ENCODE assay signal across 13 cellular contexts in genomic region chr1:13814131-13814530, GRCh38.
A peak's percentile ranks its signal among the peaks of the same experiment; 100 is the strongest.
DNase-seq lines count a peak whose midpoint lies in the region; ATAC-seq, FAIRE-seq and TF ChIP-seq lines count a peak whose summit lies in the region.
"Had no signal": no experiment of that assay in that cellular context is flagged by ENCODE, and none has a peak within 500 bp of the region (broad histone marks: within the 10 kb centered on the region; RNA-seq: fewer than 3 reads in every experiment).

No MANE protein-coding gene starts in this region.

- no peak overlapping the region for H3K14ac ChIP-seq in H1 (ENCODE audit: insufficient read length)

- H3K23ac ChIP-seq in H1 (ENCODE audit: insufficient read length) = no peak overlapping the region

- POLR2A ChIA-PET in H1 (lab: Charles Lee; ENCODE audit: partially characterized antibody) = no interaction called here

- H3K27me3 ChIP-seq in heart right ventricle = no peaks in the 10 kb centered on the region
- H3K27me3 ChIP-seq in H1 (replicated peaks in 1 of 4; ENCODE audit: control insufficient read depth in 3 of 4, extremely low read depth in 1 of 4, insufficient read depth in 3 of 4, low read length in 3 of 4) = no peaks in the 10 kb centered on the region; a peak in 1 of 7 replicates
- H3K27me3 ChIP-seq in testis = no peaks in the 10 kb centered on the region
- H3K27me3 ChIP-seq: BLaER1 treated with 17β-estradiol and CSF1 and Interleukin-3, amounts not matched to agents 10 nM and 100 nM had no signal

- ATAC-seq in left ventricle myocardium superior (peak; percentile 39), heart right ventricle (no peak), GM21367 (IDR thresholded peaks at IDR 0.05; ENCODE audit: unreplicated experiment) (no peak), HG03342 (IDR thresholded peaks at IDR 0.05; ENCODE audit: unreplicated experiment) (no peak)

- H2AK5ac ChIP-seq in H1 (ENCODE audit: low read depth, low read length) = no peak overlapping the region

- H2BK12ac ChIP-seq in H1 (ENCODE audit: low read depth, low read length) = no peak overlapping the region

- no peak overlapping the region for H3K56ac ChIP-seq in H1 (replicated peaks; ENCODE audit: insufficient read length, low read depth, low read length)

- no peaks in the 10 kb centered on the region for H3K79me1 ChIP-seq in H1 (ENCODE audit: low read depth, low read length)

- no peak overlapping the region for H3K9ac ChIP-seq in H1 (replicated peaks in 1 of 4; ENCODE audit: extremely low read depth in 1 of 4, low read depth in 3 of 4, low read length in 3 of 4)
- H3K9ac ChIP-seq: BLaER1 treated with 17β-estradiol and CSF1 and Interleukin-3, amounts not matched to agents 10 nM and 100 nM had no signal

- TF ChIP-seq POLR2A in H1 (IDR thresholded peaks at IDR 0.05; ENCODE audit: control extremely low read depth in 1 of 2, low read depth in 2 of 2, low read length in 2 of 2) (no peak), testis (IDR thresholded peaks at IDR 0.05) (no peak)

- H3K4me1 ChIP-seq in heart right ventricle (peaks cover 0 to 3% (median 0%) of the 10 kb centered on the region in 9 donors), H1 (replicated peaks in 1 of 4; ENCODE audit: control insufficient read depth in 3 of 4, insufficient read depth in 4 of 4, low read length in 3 of 4) (no peaks in the 10 kb centered on the region), testis (peaks cover 17% of the 10 kb centered on the region)

- H4K8ac ChIP-seq in H1 (ENCODE audit: extremely low read depth, insufficient read depth, low read length) = peak overlapping the region; percentile 84; the same call in 1 of the 2 replicates

- WGBS in heart right ventricle, 2 donors = 81% methylated on average over 7 of the region's 7 CpGs
- WGBS in H1 (ENCODE audit: extremely low coverage in 1 of 2, insufficient coverage in 1 of 2, insufficient read length in 1 of 2, insufficient replicate concordance in 2 of 2, low coverage in 1 of 2, low lambda C conversion rate in 2 of 2, missing lambda C conversion rate in 1 of 2), 2 experiments = 92% methylated on average over 7 of the region's 7 CpGs; no CpG with 5 or more reads in 1 of the 2 experiments
- WGBS in testis, 2 donors = 27 to 43% methylated on average over 6 to 7 of the region's 7 CpGs

- no peak for TF ChIP-seq RAD21 in H1 (IDR thresholded peaks at IDR 0.05 in 1 of 2, conservative IDR thresholded peaks at IDR 0.05 in 1 of 2; ENCODE audit: low read depth in 2 of 2, low read length in 2 of 2)

- H4K20me1 ChIP-seq in H1 (replicated peaks in 1 of 2; ENCODE audit: control insufficient read depth in 1 of 2, insufficient read depth in 2 of 2, low read length in 2 of 2) = no peaks in the 10 kb centered on the region

- H4K5ac ChIP-seq in H1 (ENCODE audit: insufficient read length, low read depth, low read length) = no peak overlapping the region

- intact Hi-C loops in left ventricle myocardium superior (cut with micrococcal nuclease) (no loop called here), heart right ventricle (cut with DNase I) (loop anchor here in 4 of 10 donors (5.0 to 10.0 kb wide), 2 partner anchors 147 to 149 kb away; no protein-coding TSS in a partner anchor), testis (cut with DNase I; ENCODE audit: low total_unique reads) (no loop called here)

- DNase-seq in left ventricle myocardium superior (no peak), heart right ventricle (no peak), H1 (ENCODE audit: low read depth in 1 of 2, low spot score in 2 of 2) (no peak), testis (peak; percentile 90)
- DNase-seq: Calu3, DMS79 treated with DMSO at 0.1 percent for 48 hours, GF-D8, GOT3, IMR-90 had no signal

- peak overlapping the region; percentile 45; the same call in 1 of the 2 replicates for H2AFZ ChIP-seq in H1 (ENCODE audit: low read length)

- H2BK120ac ChIP-seq in H1 (replicated peaks; ENCODE audit: low read depth, low read length) = no peak overlapping the region

- no peak overlapping the region for H2BK5ac ChIP-seq in H1 (ENCODE audit: low read depth, low read length)

- H3K4me2 ChIP-seq in H1 (ENCODE audit: insufficient read depth in 1 of 2, low read depth in 2 of 2, low read length in 2 of 2) = no peak overlapping the region
- H3K4me2 ChIP-seq: BLaER1 treated with 17β-estradiol and CSF1 and Interleukin-3, amounts not matched to agents 10 nM and 100 nM had no signal

- TF ChIP-seq CTCF in heart right ventricle (IDR thresholded peaks at IDR 0.05) (no peak), H1 (IDR thresholded peaks at IDR 0.05; ENCODE audit: control extremely low read depth in 1 of 3, insufficient read depth in 1 of 3, low read depth in 1 of 3, low read length in 3 of 3) (no peak), testis (IDR thresholded peaks at IDR 0.05) (no peak)

- H3K4ac ChIP-seq in H1 (replicated peaks; ENCODE audit: insufficient read length, low read depth, low read length) = no peak overlapping the region

- no peak overlapping the region for H3K4me3 ChIP-seq in heart right ventricle
- H3K4me3 ChIP-seq in H1 (ENCODE audit: extremely low read depth in 1 of 4, insufficient read depth in 2 of 4, low read depth in 3 of 4, low read length in 4 of 4) = no peak overlapping the region
- H3K4me3 ChIP-seq in testis = no peak overlapping the region
- H3K4me3 ChIP-seq: BLaER1 treated with 17β-estradiol and CSF1 and Interleukin-3, amounts not matched to agents 10 nM and 100 nM had no signal

- H2BK20ac ChIP-seq in H1 (ENCODE audit: low read length) = no peak overlapping the region

- H3K18ac ChIP-seq in H1 (ENCODE audit: extremely low read depth, low read length) = no peak overlapping the region

- 0 out of 2 replicates have a peak overlapping the region, but pooled peaks have one; percentile 61 for H2BK15ac ChIP-seq in H1 (ENCODE audit: low read length)

- H3K9me3 ChIP-seq in heart right ventricle (no peaks in the 10 kb centered on the region), H1 (ENCODE audit: insufficient read depth in 2 of 2, low read depth in 1 of 2, low read length in 1 of 2) (no peaks in the 10 kb centered on the region), testis (no peaks in the 10 kb centered on the region)
- H3K9me3 ChIP-seq: BLaER1 treated with 17β-estradiol and CSF1 and Interleukin-3, amounts not matched to agents 10 nM and 100 nM had no signal

- no peak for FAIRE-seq in H1 (lab: Jason Lieb, UNC)
- FAIRE-seq: HTR-8/SVneo had no signal

- no peaks in the 10 kb centered on the region for H3K23me2 ChIP-seq in H1 (ENCODE audit: low read depth, low read length)

- H4K91ac ChIP-seq in H1 (replicated peaks; ENCODE audit: insufficient read length, low read length) = no peak overlapping the region

- peaks cover 0 to 26% (median 0%) of the 10 kb centered on the region in 9 donors for H3K36me3 ChIP-seq in heart right ventricle
- no peaks in the 10 kb centered on the region for H3K36me3 ChIP-seq in H1 (ENCODE audit: control insufficient read depth in 2 of 4, insufficient read depth in 4 of 4, low read length in 3 of 4)
- H3K36me3 ChIP-seq in testis (ENCODE audit: low read depth, missing control alignments) = no peaks in the 10 kb centered on the region

- CTCF ChIA-PET in H1 (lab: Charles Lee; ENCODE audit: partially characterized antibody) = interaction anchor here (0.6 to 5.5 kb wide), 22 partner anchors 10 to 340 kb away, joined by 3 to 30 read pairs (median 3); partner anchors contain the start of gene PDPN

- no peaks in the 10 kb centered on the region for H3K79me2 ChIP-seq in H1 (ENCODE audit: control insufficient read depth in 1 of 2, insufficient read depth in 2 of 2, low read length in 2 of 2)

- no peak for TF ChIP-seq EP300 in H1 (IDR thresholded peaks at IDR 0.05; ENCODE audit: borderline replicate concordance in 1 of 2, low read depth in 2 of 2, low read length in 2 of 2)

- H3K27ac ChIP-seq in heart right ventricle = no peak overlapping the region
- H3K27ac ChIP-seq in H1 (ENCODE audit: low read depth, low read length) = no peak overlapping the region
- H3K27ac ChIP-seq in testis = peak overlapping the region in 1 of 2 donors; percentile 30
- H3K27ac ChIP-seq: BLaER1 treated with 17β-estradiol and CSF1 and Interleukin-3, amounts not matched to agents 10 nM and 100 nM had no signal

TF ChIP-seq in H1, 55 proteins besides CTCF, POLR2A, EP300 and RAD21:
- TF ChIP-seq HDAC6 (IDR thresholded peaks at IDR 0.05; ENCODE audit: low read depth, low read length) = no peak
- no peak for TF ChIP-seq TCF12 (IDR thresholded peaks at IDR 0.05; ENCODE audit: low read depth, low read length)
- TF ChIP-seq EGR1 (IDR thresholded peaks at IDR 0.05; ENCODE audit: borderline replicate concordance, low read depth, low read length) = no peak
- TF ChIP-seq JUND (IDR thresholded peaks at IDR 0.05; ENCODE audit: low read length) = no peak
- no peak for TF ChIP-seq FOSL1 (IDR thresholded peaks at IDR 0.05; ENCODE audit: insufficient read depth, low read depth, low read length)
